In genomic region chr6:85402922-85403321, GRCh38 we compare ENCODE assay signal across 17 cellular contexts. TPM values are rescaled to one million over a fixed set of nuclear protein-coding genes. Genes with fewer than 3 reads are reported as not detected.
DNase-seq lines count a peak whose midpoint lies in the region; ATAC-seq, FAIRE-seq and TF ChIP-seq lines count a peak whose summit lies in the region.
"Had no signal": no experiment of that assay in that cellular context is flagged by ENCODE, and none has a peak within 500 bp of the region (broad histone marks: within the 10 kb centered on the region; RNA-seq: fewer than 3 reads in every experiment).

No MANE protein-coding gene starts in this region.

- H3K27me3 ChIP-seq in breast epithelium = no peaks in the 10 kb centered on the region
- H3K27me3 ChIP-seq in astrocyte (ENCODE audit: insufficient read depth, low read length) = no peaks in the 10 kb centered on the region
- H3K27me3 ChIP-seq in lower lobe of right lung (ENCODE audit: low read depth) = no peaks in the 10 kb centered on the region
- H3K27me3 ChIP-seq: neutrophil, spleen, uterus had no signal

- CTCF ChIA-PET in MCF 10A (lab: Yijun Ruan, JAX) = interaction anchor here (0.6 to 1.5 kb wide), 6 partner anchors 24 to 101 kb away, joined by 3 to 12 read pairs (median 3); no protein-coding TSS in a partner anchor

- DNase-seq in MCF 10A (ENCODE audit: unreplicated experiment) = peak; percentile 67
- DNase-seq in breast epithelium (ENCODE audit: low spot score in 2 of 2) = no peak
- no peak for DNase-seq in astrocyte (ENCODE audit: low read depth)
- no peak for DNase-seq in lower lobe of right lung
- no peak for DNase-seq in stimulated activated CD4-positive, alpha-beta T cell treated with anti-CD3 and anti-CD28 coated beads, Interleukin-4, amount 100 ng/mL, for 24 hours
- DNase-seq in inferior parietal cortex (ENCODE audit: extremely low spot score) = no peak
- no peak for DNase-seq in stimulated activated naive CD4-positive, alpha-beta T cell (lab: John Stamatoyannopoulos, UW)
- DNase-seq: activated T-cell treated with anti-CD3 and anti-CD28 coated beads for 4 hours, left ventricle myocardium superior, NCI-H1694, NCI-H69, Right ventricle myocardium superior, spleen, uterus, WERI-Rb-1 had no signal

- TF ChIP-seq POLR2A in breast epithelium (IDR thresholded peaks at IDR 0.05) = no peak

- BruUV-seq in MCF 10A (replicated peaks; lab: Mats Ljungman, UMichigan) = no TSS peak

- H3K27me3 Mint-ChIP-seq in MCF 10A (ENCODE audit: insufficient read depth, unreplicated experiment) = no peaks in the 10 kb centered on the region
- H3K27me3 Mint-ChIP-seq in astrocyte (ENCODE audit: low read depth, unreplicated experiment) = no peaks in the 10 kb centered on the region

- no peak for FAIRE-seq in astrocyte (lab: Jason Lieb, UNC)

- no peaks in the 10 kb centered on the region for H3K9me3 Mint-ChIP-seq in MCF 10A (ENCODE audit: unreplicated experiment)
- H3K9me3 Mint-ChIP-seq in astrocyte (ENCODE audit: unreplicated experiment) = no peaks in the 10 kb centered on the region

- ATAC-seq in lower lobe of right lung = no peak
- ATAC-seq: left ventricle myocardium superior had no signal

- WGBS in urinary bladder = 70% methylated on average over 7 of the region's 7 CpGs

- H3K36me3 Mint-ChIP-seq in MCF 10A (ENCODE audit: insufficient read depth, unreplicated experiment) (no peaks in the 10 kb centered on the region), astrocyte (ENCODE audit: low read depth, unreplicated experiment) (no peaks in the 10 kb centered on the region)

- no peak overlapping the region for H3K27ac ChIP-seq in breast epithelium
- H3K27ac ChIP-seq in astrocyte (ENCODE audit: low read depth, low read length) = peak overlapping the region; percentile 96
- H3K27ac ChIP-seq in lower lobe of right lung = peak overlapping the region; percentile 48
- H3K27ac ChIP-seq in urinary bladder (ENCODE audit: low read depth) = peak overlapping the region; percentile 49
- H3K27ac ChIP-seq: neutrophil, WERI-Rb-1 had no signal

- peak overlapping the region; percentile 81 for H3K9ac ChIP-seq in astrocyte (ENCODE audit: low read length)

- TF ChIP-seq CTCF in MCF 10A (IDR thresholded peaks at IDR 0.05; ENCODE audit: unreplicated experiment) (no peak), breast epithelium (IDR thresholded peaks at IDR 0.05) (no peak), astrocyte (IDR thresholded peaks at IDR 0.05; ENCODE audit: insufficient read depth, low read depth, low read length) (no peak), lower lobe of right lung (IDR thresholded peaks at IDR 0.05) (no peak)

- H3K4me2 ChIP-seq in astrocyte (ENCODE audit: low read length) = peak overlapping the region; percentile 78

- H3K4me1 ChIP-seq in breast epithelium (no peaks in the 10 kb centered on the region), astrocyte (ENCODE audit: insufficient read depth, low read length) (peaks cover 56% of the 10 kb centered on the region), lower lobe of right lung (peaks cover 12% of the 10 kb centered on the region), urinary bladder (ENCODE audit: insufficient read depth) (no peaks in the 10 kb centered on the region)
- H3K4me1 ChIP-seq: uterus had no signal

- POLR2A ChIA-PET in MCF 10A (lab: Yijun Ruan, JAX) = interaction anchor here (0.7 to 5.6 kb wide), 7 partner anchors 14 to 114 kb away, joined by 3 to 79 read pairs (median 6); partner anchors contain the start of gene NT5E

- no peaks in the 10 kb centered on the region for H3K79me2 ChIP-seq in astrocyte (ENCODE audit: insufficient read depth, low read length)

- H4K20me1 ChIP-seq in astrocyte (ENCODE audit: insufficient read depth, low read length) = no peaks in the 10 kb centered on the region

- intact Hi-C loops in MCF 10A (cut with micrococcal nuclease) (loop anchor here (5.0 kb wide), 1 partner anchor 189 kb away; the partner anchor contains the start of gene SNX14), breast epithelium (cut with DNase I; ENCODE audit: low total_unique reads) (no loop called here), lower lobe of right lung (cut with DNase I) (no loop called here)

- H3K4me3 Mint-ChIP-seq in MCF 10A (ENCODE audit: unreplicated experiment) (no peak overlapping the region), astrocyte (ENCODE audit: unreplicated experiment) (no peak overlapping the region)

- H3K4me3 ChIP-seq in breast epithelium = no peak overlapping the region
- H3K4me3 ChIP-seq in astrocyte (ENCODE audit: insufficient read depth, low read depth, low read length) = peak overlapping the region; percentile 50
- H3K4me3 ChIP-seq in lower lobe of right lung = no peak overlapping the region
- H3K4me3 ChIP-seq in urinary bladder (ENCODE audit: low read depth, low read length) = no peak overlapping the region
- H3K4me3 ChIP-seq: spleen, uterus had no signal

- H3K27ac Mint-ChIP-seq in MCF 10A (ENCODE audit: low read depth, unreplicated experiment) = peak overlapping the region; percentile 93
- H3K27ac Mint-ChIP-seq in astrocyte (ENCODE audit: unreplicated experiment) = peak overlapping the region; percentile 96

- H3K9me3 ChIP-seq in breast epithelium = no peaks in the 10 kb centered on the region
- no peaks in the 10 kb centered on the region for H3K9me3 ChIP-seq in astrocyte (ENCODE audit: insufficient read depth, low read depth, low read length)
- no peaks in the 10 kb centered on the region for H3K9me3 ChIP-seq in lower lobe of right lung
- H3K9me3 ChIP-seq: neutrophil, uterus had no signal

- peak overlapping the region; percentile 21 for H2AFZ ChIP-seq in astrocyte (ENCODE audit: low read depth, low read length)

- no peaks in the 10 kb centered on the region for H3K36me3 ChIP-seq in breast epithelium
- H3K36me3 ChIP-seq in astrocyte (ENCODE audit: insufficient read depth, low read length) = no peaks in the 10 kb centered on the region
- no peaks in the 10 kb centered on the region for H3K36me3 ChIP-seq in lower lobe of right lung
- no peaks in the 10 kb centered on the region for H3K36me3 ChIP-seq in urinary bladder (ENCODE audit: insufficient read depth)
- H3K36me3 ChIP-seq: neutrophil, spleen, uterus, WERI-Rb-1 had no signal

- H3K4me1 Mint-ChIP-seq in MCF 10A (ENCODE audit: insufficient read depth, unreplicated experiment) = peaks cover 49% of the 10 kb centered on the region
- peaks cover 60% of the 10 kb centered on the region for H3K4me1 Mint-ChIP-seq in astrocyte (ENCODE audit: low read depth, unreplicated experiment)

RNA-seq across cellular contexts. Expression of gene NT5E, which starts 47.0 kb away (rescaled TPM):
- total RNA-seq in MCF 10A (2022) (112 and 121 TPM in 2 replicates), breast epithelium (10 to 100 TPM; 10.1 to 26.5 (median 11.4) TPM), astrocyte (76.1 and 77.4 TPM in 2 replicates), lower lobe of right lung (18.0 TPM), urinary bladder (36.9 TPM)
- 17.5 TPM for polyA plus RNA-seq in urinary bladder

Comparison
In these comparisons a context has a peak if more than half of its experiments do, and no peak if none do; other contexts are left out.
1. H3K27ac ChIP-seq: peak in astrocyte (single experiment), lower lobe of right lung (single experiment) and urinary bladder (single experiment); none in breast epithelium (0 of 2).